In genomic region chr15:67639591-67639990, GRCh38 we compare ENCODE assay signal across 25 cellular contexts.
"Had no signal": no experiment of that assay in that cellular context is flagged by ENCODE, and none has a peak within 500 bp of the region (broad histone marks: within the 10 kb centered on the region; RNA-seq: fewer than 3 reads in every experiment).

No MANE protein-coding gene starts in this region.

- DNase-seq: activated CD4-positive, alpha-beta memory T cell treated with anti-CD3 and anti-CD28 coated beads for 36 hours; activated CD4-positive, alpha-beta T cell treated with anti-CD3 and anti-CD28 coated beads for 36 hours; activated CD4-positive, alpha-beta T cell treated with anti-CD3 and anti-CD28 coated beads, Interleukin-2, amount 10 ng/mL, durations not matched to agents 24 days and 14 days; activated CD4-positive, CD25-positive, alpha-beta regulatory T cell; activated CD4-positive, CD25-positive, alpha-beta regulatory T cell treated with anti-CD3 and anti-CD28 coated beads, Interleukin-2, amount 50 U/mL, for 72 hours; activated CD8-positive, alpha-beta memory T cell treated with anti-CD3 and anti-CD28 coated beads, Interleukin-2, amount 10 ng/mL, durations not matched to agents 7 days and 5 days; activated CD8-positive, alpha-beta memory T cell treated with anti-CD3 and anti-CD28 coated beads, Interleukin-2, amount 50 U/mL, for 4 hours; activated CD8-positive, alpha-beta T cell treated with anti-CD3 and anti-CD28 coated beads, Interleukin-2, amount 10 ng/mL, durations not matched to agents 7 days and 5 days; activated effector memory CD4-positive, alpha-beta T cell treated with anti-CD3 and anti-CD28 coated beads, Interleukin-2, amount 50 U/mL, for 16 hours; activated naive CD4-positive, alpha-beta T cell treated with anti-CD3 and anti-CD28 coated beads, Interleukin-2, amount 10 ng/mL, durations not matched to agents 7 days and 5 days; activated naive CD8-positive, alpha-beta T cell treated with anti-CD3 and anti-CD28 coated beads, Interleukin-2, amount 10 ng/mL, durations not matched to agents 7 days and 5 days; activated T-cell treated with anti-CD3 and anti-CD28 coated beads, Interleukin-2, amount 50 U/mL, for 1 hour; activated T-cell treated with anti-CD3 and anti-CD28 coated beads, Interleukin-2, amount 50 U/mL, for 48 hours; dorsolateral prefrontal cortex; effector memory CD4-positive, alpha-beta T cell; endodermal cell; foreskin fibroblast; T-helper 2 cell had no signal

- H3K27me3 ChIP-seq: ascending aorta, breast epithelium, dorsolateral prefrontal cortex had no signal

- H3K36me3 ChIP-seq: ascending aorta, breast epithelium, cardiac muscle cell had no signal

- H3K4me1 ChIP-seq: ascending aorta, breast epithelium had no signal

- ATAC-seq: activated CD4-positive, alpha-beta T cell treated with anti-CD3 and anti-CD28 coated beads for 36 hours; activated CD8-positive, alpha-beta memory T cell treated with anti-CD3 and anti-CD28 coated beads, Interleukin-2, amount 10 ng/mL, durations not matched to agents 7 days and 5 days; activated CD8-positive, alpha-beta T cell treated with anti-CD3 and anti-CD28 coated beads, Interleukin-2, amount 10 ng/mL, durations not matched to agents 7 days and 5 days; activated naive CD4-positive, alpha-beta T cell treated with anti-CD3 and anti-CD28 coated beads, Interleukin-2, amount 50 U/mL, for 72 hours; esophagus mucosa had no signal

- H3K4me3 ChIP-seq: ascending aorta, breast epithelium, cardiac muscle cell, coronary artery, dorsolateral prefrontal cortex had no signal

- H3K9me3 ChIP-seq: ascending aorta, breast epithelium had no signal

- FAIRE-seq: frontal cortex had no signal

- H3K27ac ChIP-seq: ascending aorta, breast epithelium, cardiac muscle cell, coronary artery had no signal
